In genomic region chr3:196754215-196754937, GRCh38 we compare ENCODE assay signal across 13 cellular contexts. TPM values are rescaled to one million over a fixed set of nuclear protein-coding genes. Genes with fewer than 3 reads are reported as not detected.
DNase-seq lines count a peak whose midpoint lies in the region; ATAC-seq and TF ChIP-seq lines count a peak whose summit lies in the region.
"Had no signal": no experiment of that assay in that cellular context is flagged by ENCODE, and none has a peak within 500 bp of the region (broad histone marks: within the 10 kb centered on the region; RNA-seq: fewer than 3 reads in every experiment).

No MANE protein-coding gene starts in this region.

- H3K4me1 Mint-ChIP-seq in MCF 10A (ENCODE audit: insufficient read depth, unreplicated experiment): peaks cover 28% of the 10 kb centered on the region
- peaks cover 62% of the 10 kb centered on the region for H3K4me1 Mint-ChIP-seq in activated naive CD8-positive, alpha-beta T cell treated with anti-CD3 and anti-CD28 coated beads, Interleukin-2, amount 50 U/mL, for 24 hours
- H3K4me1 Mint-ChIP-seq in type B pancreatic cell (ENCODE audit: unreplicated experiment): peaks cover 13% of the 10 kb centered on the region

- no peak overlapping the region for H3K4me3 ChIP-seq in mammary epithelial cell (replicated peaks in 1 of 3; ENCODE audit: insufficient read depth in 1 of 3, low read depth in 2 of 3, low read length in 3 of 3)
- H3K4me3 ChIP-seq: ovary, tibial artery had no signal

- H3K9ac ChIP-seq in mammary epithelial cell (ENCODE audit: insufficient read depth, low read length): no peak overlapping the region

- no peak overlapping the region for H3K27ac ChIP-seq in mammary epithelial cell (ENCODE audit: insufficient read depth, low read depth, low read length)
- H3K27ac ChIP-seq: ovary, tibial artery had no signal

- H3K79me2 ChIP-seq in mammary epithelial cell (ENCODE audit: insufficient read depth, low read length): peaks cover 95% of the 10 kb centered on the region

- peaks cover 10% of the 10 kb centered on the region for H3K9me3 ChIP-seq in mammary epithelial cell (replicated peaks; ENCODE audit: insufficient read depth, low read length)
- H3K9me3 ChIP-seq: ovary, tibial artery had no signal

- peak overlapping the region; percentile 66 for H3K27ac Mint-ChIP-seq in MCF 10A (ENCODE audit: low read depth, unreplicated experiment)
- peak overlapping the region; percentile 62 for H3K27ac Mint-ChIP-seq in activated naive CD8-positive, alpha-beta T cell treated with anti-CD3 and anti-CD28 coated beads, Interleukin-2, amount 50 U/mL, for 24 hours
- peak overlapping the region; percentile 78 for H3K27ac Mint-ChIP-seq in type B pancreatic cell
- H3K27ac Mint-ChIP-seq: activated naive CD8-positive, alpha-beta T cell treated with anti-CD3 and anti-CD28 coated beads, Interleukin-2, amount 10 ng/mL, durations not matched to agents 7 days and 5 days had no signal

- no peaks in the 10 kb centered on the region for H3K4me1 ChIP-seq in mammary epithelial cell (ENCODE audit: insufficient read depth, low read length)

- H3K36me3 Mint-ChIP-seq in MCF 10A (ENCODE audit: insufficient read depth, unreplicated experiment): peaks cover 41% of the 10 kb centered on the region
- peaks cover 51% of the 10 kb centered on the region for H3K36me3 Mint-ChIP-seq in activated naive CD8-positive, alpha-beta T cell treated with anti-CD3 and anti-CD28 coated beads, Interleukin-2, amount 50 U/mL, for 24 hours (ENCODE audit: low read depth)
- H3K36me3 Mint-ChIP-seq in type B pancreatic cell: peaks cover 44% of the 10 kb centered on the region

- H3K27me3 Mint-ChIP-seq in MCF 10A (ENCODE audit: insufficient read depth, unreplicated experiment): no peaks in the 10 kb centered on the region
- H3K27me3 Mint-ChIP-seq in activated naive CD8-positive, alpha-beta T cell treated with anti-CD3 and anti-CD28 coated beads, Interleukin-2, amount 50 U/mL, for 24 hours: no peaks in the 10 kb centered on the region
- H3K27me3 Mint-ChIP-seq in type B pancreatic cell: no peaks in the 10 kb centered on the region
- H3K27me3 Mint-ChIP-seq: activated naive CD8-positive, alpha-beta T cell treated with anti-CD3 and anti-CD28 coated beads, Interleukin-2, amount 10 ng/mL, durations not matched to agents 7 days and 5 days had no signal

- CTCF ChIA-PET in MCF 10A (lab: Yijun Ruan, JAX) (interaction anchor here (1.0 kb wide), 1 partner anchor 112 kb away, joined by 5 read pairs; no protein-coding TSS in a partner anchor), mammary epithelial cell (lab: Charles Lee; ENCODE audit: low non-redundant PET) (no interaction called here)

- H3K4me2 ChIP-seq in mammary epithelial cell (ENCODE audit: insufficient read depth, low read depth, low read length): no peak overlapping the region

- POLR2A ChIA-PET in MCF 10A (lab: Yijun Ruan, JAX): no interaction called here

- ATAC-seq in activated naive CD8-positive, alpha-beta T cell treated with anti-CD3 and anti-CD28 coated beads, Interleukin-2, amount 50 U/mL, for 24 hours: no peak
- ATAC-seq in left colon (peak; percentile 97), HG02759 (IDR thresholded peaks at IDR 0.05; ENCODE audit: unreplicated experiment) (no peak)

- H3K9me3 Mint-ChIP-seq in MCF 10A (ENCODE audit: unreplicated experiment) (peaks cover 10% of the 10 kb centered on the region), type B pancreatic cell (peaks cover 4% of the 10 kb centered on the region)
- peaks cover 10% of the 10 kb centered on the region for H3K9me3 Mint-ChIP-seq in activated naive CD8-positive, alpha-beta T cell treated with anti-CD3 and anti-CD28 coated beads, Interleukin-2, amount 50 U/mL, for 24 hours

- no TSS peak for BruUV-seq in MCF 10A (replicated peaks; lab: Mats Ljungman, UMichigan)
- BruUV-seq in mammary epithelial cell (replicated peaks; lab: Mats Ljungman, UMichigan): no TSS peak

- in situ Hi-C loops in mammary epithelial cell (cut with MboI; ENCODE audit: low sequenced_read_pairs in 2 of 2): no loop called here

- 83% methylated on average over 7 of the region's 8 CpGs for WGBS in mammary epithelial cell (ENCODE audit: low coverage, missing lambda C conversion rate)

- peaks cover 3% of the 10 kb centered on the region for H4K20me1 ChIP-seq in mammary epithelial cell (ENCODE audit: insufficient read depth, low read length)

- TF ChIP-seq CTCF in MCF 10A (IDR thresholded peaks at IDR 0.05; ENCODE audit: unreplicated experiment): no peak
- TF ChIP-seq CTCF in mammary epithelial cell (conservative IDR thresholded peaks at IDR 0.05 in 1 of 2, IDR thresholded peaks at IDR 0.05 in 1 of 2; ENCODE audit: extremely low read depth in 1 of 2, insufficient read depth in 1 of 2, low read depth in 1 of 2, low read length in 2 of 2): no peak
- no peak for TF ChIP-seq CTCF in type B pancreatic cell (conservative IDR thresholded peaks at IDR 0.05)

- DNase-seq in MCF 10A (ENCODE audit: unreplicated experiment): no peak
- no peak for DNase-seq in mammary epithelial cell
- no peak for DNase-seq in activated naive CD8-positive, alpha-beta T cell treated with anti-CD3 and anti-CD28 coated beads, Interleukin-2, amount 50 U/mL, for 24 hours
- peak; percentile 36 to 41 for DNase-seq in left colon
- no peak for DNase-seq in type B pancreatic cell (ENCODE audit: extremely low spot score, unreplicated experiment)
- no peak for DNase-seq in nucleus accumbens (lab: John Stamatoyannopoulos, UW)
- DNase-seq in NCI-H345 (lab: John Stamatoyannopoulos, UW): no peak
- DNase-seq: activated naive CD8-positive, alpha-beta T cell treated with anti-CD3 and anti-CD28 coated beads, Interleukin-2, amount 10 ng/mL, durations not matched to agents 7 days and 5 days; AML-193; NCI-H1436; ovary; tibial artery had no signal

- intact Hi-C loops in MCF 10A (cut with micrococcal nuclease): no loop called here
- intact Hi-C loops in mammary epithelial cell (cut with micrococcal nuclease): no loop called here
- intact Hi-C loops in left colon (cut with DNase I, micrococcal nuclease): no loop called here

- H3K4me3 Mint-ChIP-seq in MCF 10A (ENCODE audit: unreplicated experiment) (no peak overlapping the region), type B pancreatic cell (peak overlapping the region; percentile 21)
- no peak overlapping the region for H3K4me3 Mint-ChIP-seq in activated naive CD8-positive, alpha-beta T cell treated with anti-CD3 and anti-CD28 coated beads, Interleukin-2, amount 50 U/mL, for 24 hours
- H3K4me3 Mint-ChIP-seq: activated naive CD8-positive, alpha-beta T cell treated with anti-CD3 and anti-CD28 coated beads, Interleukin-2, amount 10 ng/mL, durations not matched to agents 7 days and 5 days had no signal

- no peak overlapping the region for H2AFZ ChIP-seq in mammary epithelial cell (ENCODE audit: low read depth, low read length)

- H3K36me3 ChIP-seq in mammary epithelial cell (ENCODE audit: insufficient read depth, low read length): no peaks in the 10 kb centered on the region
- H3K36me3 ChIP-seq: ovary had no signal

- dilution Hi-C loops in mammary epithelial cell (cut with HindIII; ENCODE audit: low sequenced_read_pairs): no loop called here

- H3K27me3 ChIP-seq in mammary epithelial cell (ENCODE audit: insufficient read depth, low read length): no peaks in the 10 kb centered on the region
- H3K27me3 ChIP-seq: ovary, tibial artery had no signal

RNA-seq across cellular contexts. Expression of gene PAK2, which starts 14.7 kb away (rescaled TPM):
- total RNA-seq in MCF 10A (2022) (119 and 126 TPM in 2 replicates), mammary epithelial cell (10 to 100 TPM; 29.5 to 83.7 TPM), left colon (10 to 100 TPM; 73.2 TPM), type B pancreatic cell (ENCODE audit: low replicate concordance) (56.8 and 58.6 TPM in 2 replicates)
- polyA plus RNA-seq in mammary epithelial cell: 35.7 TPM
- polyA minus RNA-seq in mammary epithelial cell: 122 TPM

RNA-seq across cellular contexts. Expression of gene PIGX, which starts 42.2 kb away (rescaled TPM):
- total RNA-seq in MCF 10A (2022): 20.8 and 23.2 TPM in 2 replicates
- total RNA-seq in mammary epithelial cell: 10 to 100 TPM; 25.7 to 28.3 TPM
- 11.8 TPM for polyA plus RNA-seq in mammary epithelial cell
- 17.4 TPM for polyA minus RNA-seq in mammary epithelial cell
- 10 to 100 TPM; 24.5 to 31.7 TPM for total RNA-seq in left colon
- 20.0 and 26.9 TPM in 2 replicates for total RNA-seq in type B pancreatic cell (ENCODE audit: low replicate concordance)

RNA-seq across cellular contexts. Expression of gene CEP19, which starts 42.3 kb away (rescaled TPM):
- 1.8 and 3.2 TPM in 2 replicates for total RNA-seq in MCF 10A (2022)
- 1 to 10 TPM; 1.7 to 2.0 TPM for total RNA-seq in mammary epithelial cell
- polyA plus RNA-seq in mammary epithelial cell: 1.5 TPM
- polyA minus RNA-seq in mammary epithelial cell: not detected
- under 1 TPM; 0.43 to 0.78 TPM for total RNA-seq in left colon
- 1.1 and 4.5 TPM in 2 replicates for total RNA-seq in type B pancreatic cell (ENCODE audit: low replicate concordance)

Comparison
In these comparisons a context has a peak if more than half of its experiments do, and no peak if none do; other contexts are left out.
1. DNase-seq: peak in left colon (2 of 2); none in MCF 10A (single experiment), mammary epithelial cell (single experiment), activated naive CD8-positive, alpha-beta T cell treated with anti-CD3 and anti-CD28 coated beads, Interleukin-2, amount 50 U/mL, for 24 hours (single experiment), type B pancreatic cell (single experiment), nucleus accumbens (0 of 56) and NCI-H345 (single experiment).
2. Peak in every context shown above with its lines, with median percentiles within 50 percentile points of each other: H3K27ac Mint-ChIP-seq.